Comparison of ENCODE assay signal across 1 cellular context in genomic region chr19:50419580-50420035, GRCh38.
A peak's percentile ranks its signal among the peaks of the same experiment; 100 is the strongest.
TF ChIP-seq lines count a peak whose summit lies in the region.

No MANE protein-coding gene starts in this region.

TF ChIP-seq in GM12878, 131 proteins besides CTCF, POLR2A, EP300 and RAD21 (continues in another document):
- peak; percentile 49; the same call in 1 of the 2 replicates for TF ChIP-seq MTA2 (IDR thresholded peaks at IDR 0.05; ENCODE audit: low read depth)
- peak; percentile 55 for TF ChIP-seq SKIL (IDR thresholded peaks at IDR 0.05; ENCODE audit: low read depth, poor library complexity, severe bottlenecking)
- no peak for TF ChIP-seq SREBF1 (IDR thresholded peaks at IDR 0.05; ENCODE audit: low read length)
- peak; percentile 73 for TF ChIP-seq DPF2 (IDR thresholded peaks at IDR 0.05)
- peak; percentile 63; the same call in 1 of the 2 replicates for TF ChIP-seq SMARCA5 (IDR thresholded peaks at IDR 0.05)
- peak; percentile 44; the same call in 1 of the 2 replicates for TF ChIP-seq NFIC (IDR thresholded peaks at IDR 0.05; ENCODE audit: low read depth, low read length)
- no peak for TF ChIP-seq HDAC2 (IDR thresholded peaks at IDR 0.05)
- peak; percentile 82 for TF ChIP-seq CHD2 (IDR thresholded peaks at IDR 0.05; ENCODE audit: borderline replicate concordance, low read depth, low read length)
- TF ChIP-seq POLR2AphosphoS5 (IDR thresholded peaks at IDR 0.05; ENCODE audit: low read length) = 0 out of 2 replicates have a peak, but pooled peaks have one; percentile 49
- no peak for TF ChIP-seq SRF (IDR thresholded peaks at IDR 0.05; ENCODE audit: low read depth in 2 of 2, low read length in 2 of 2)
- peak; percentile 85; the same call in 1 of the 2 replicates for TF ChIP-seq TARDBP (IDR thresholded peaks at IDR 0.05; ENCODE audit: borderline replicate concordance)
- peak; percentile 32 to 58; a peak in 1 of 4 replicates for TF ChIP-seq IKZF2 (IDR thresholded peaks at IDR 0.05)
- peak; percentile 52; the same call in 1 of the 2 replicates for TF ChIP-seq ZNF217 (IDR thresholded peaks at IDR 0.05)
- TF ChIP-seq GABPA (IDR thresholded peaks at IDR 0.05; ENCODE audit: low read depth) = no peak
- peak; percentile 78; the same call in 1 of the 2 replicates for TF ChIP-seq TCF3 (IDR thresholded peaks at IDR 0.05; ENCODE audit: borderline replicate concordance, insufficient read depth, low read depth, low read length)
- TF ChIP-seq POLR2AphosphoS2 (IDR thresholded peaks at IDR 0.05; ENCODE audit: low read depth, low read length) = no peak
- peak; percentile 14; the same call in 1 of the 2 replicates for TF ChIP-seq MTA3 (IDR thresholded peaks at IDR 0.05; ENCODE audit: borderline replicate concordance, low read length)
- peak; percentile 58; the same call in 1 of the 2 replicates for TF ChIP-seq LARP7 (IDR thresholded peaks at IDR 0.05)
- TF ChIP-seq, protein P1, sequence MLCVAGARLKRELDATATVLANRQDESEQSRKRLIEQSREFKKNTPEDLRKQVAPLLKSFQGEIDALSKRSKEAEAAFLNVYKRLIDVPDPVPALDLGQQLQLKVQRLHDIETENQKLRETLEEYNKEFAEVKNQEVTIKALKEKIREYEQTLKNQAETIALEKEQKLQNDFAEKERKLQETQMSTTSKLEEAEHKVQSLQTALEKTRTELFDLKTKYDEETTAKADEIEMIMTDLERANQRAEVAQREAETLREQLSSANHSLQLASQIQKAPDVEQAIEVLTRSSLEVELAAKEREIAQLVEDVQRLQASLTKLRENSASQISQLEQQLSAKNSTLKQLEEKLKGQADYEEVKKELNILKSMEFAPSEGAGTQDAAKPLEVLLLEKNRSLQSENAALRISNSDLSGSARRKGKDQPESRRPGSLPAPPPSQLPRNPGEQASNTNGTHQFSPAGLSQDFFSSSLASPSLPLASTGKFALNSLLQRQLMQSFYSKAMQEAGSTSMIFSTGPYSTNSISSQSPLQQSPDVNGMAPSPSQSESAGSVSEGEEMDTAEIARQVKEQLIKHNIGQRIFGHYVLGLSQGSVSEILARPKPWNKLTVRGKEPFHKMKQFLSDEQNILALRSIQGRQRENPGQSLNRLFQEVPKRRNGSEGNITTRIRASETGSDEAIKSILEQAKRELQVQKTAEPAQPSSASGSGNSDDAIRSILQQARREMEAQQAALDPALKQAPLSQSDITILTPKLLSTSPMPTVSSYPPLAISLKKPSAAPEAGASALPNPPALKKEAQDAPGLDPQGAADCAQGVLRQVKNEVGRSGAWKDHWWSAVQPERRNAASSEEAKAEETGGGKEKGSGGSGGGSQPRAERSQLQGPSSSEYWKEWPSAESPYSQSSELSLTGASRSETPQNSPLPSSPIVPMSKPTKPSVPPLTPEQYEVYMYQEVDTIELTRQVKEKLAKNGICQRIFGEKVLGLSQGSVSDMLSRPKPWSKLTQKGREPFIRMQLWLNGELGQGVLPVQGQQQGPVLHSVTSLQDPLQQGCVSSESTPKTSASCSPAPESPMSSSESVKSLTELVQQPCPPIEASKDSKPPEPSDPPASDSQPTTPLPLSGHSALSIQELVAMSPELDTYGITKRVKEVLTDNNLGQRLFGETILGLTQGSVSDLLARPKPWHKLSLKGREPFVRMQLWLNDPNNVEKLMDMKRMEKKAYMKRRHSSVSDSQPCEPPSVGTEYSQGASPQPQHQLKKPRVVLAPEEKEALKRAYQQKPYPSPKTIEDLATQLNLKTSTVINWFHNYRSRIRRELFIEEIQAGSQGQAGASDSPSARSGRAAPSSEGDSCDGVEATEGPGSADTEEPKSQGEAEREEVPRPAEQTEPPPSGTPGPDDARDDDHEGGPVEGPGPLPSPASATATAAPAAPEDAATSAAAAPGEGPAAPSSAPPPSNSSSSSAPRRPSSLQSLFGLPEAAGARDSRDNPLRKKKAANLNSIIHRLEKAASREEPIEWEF (IDR thresholded peaks at IDR 0.05; ENCODE audit: insufficient replicate concordance, low read depth, low read length) = no peak
- TF ChIP-seq, protein P2, sequence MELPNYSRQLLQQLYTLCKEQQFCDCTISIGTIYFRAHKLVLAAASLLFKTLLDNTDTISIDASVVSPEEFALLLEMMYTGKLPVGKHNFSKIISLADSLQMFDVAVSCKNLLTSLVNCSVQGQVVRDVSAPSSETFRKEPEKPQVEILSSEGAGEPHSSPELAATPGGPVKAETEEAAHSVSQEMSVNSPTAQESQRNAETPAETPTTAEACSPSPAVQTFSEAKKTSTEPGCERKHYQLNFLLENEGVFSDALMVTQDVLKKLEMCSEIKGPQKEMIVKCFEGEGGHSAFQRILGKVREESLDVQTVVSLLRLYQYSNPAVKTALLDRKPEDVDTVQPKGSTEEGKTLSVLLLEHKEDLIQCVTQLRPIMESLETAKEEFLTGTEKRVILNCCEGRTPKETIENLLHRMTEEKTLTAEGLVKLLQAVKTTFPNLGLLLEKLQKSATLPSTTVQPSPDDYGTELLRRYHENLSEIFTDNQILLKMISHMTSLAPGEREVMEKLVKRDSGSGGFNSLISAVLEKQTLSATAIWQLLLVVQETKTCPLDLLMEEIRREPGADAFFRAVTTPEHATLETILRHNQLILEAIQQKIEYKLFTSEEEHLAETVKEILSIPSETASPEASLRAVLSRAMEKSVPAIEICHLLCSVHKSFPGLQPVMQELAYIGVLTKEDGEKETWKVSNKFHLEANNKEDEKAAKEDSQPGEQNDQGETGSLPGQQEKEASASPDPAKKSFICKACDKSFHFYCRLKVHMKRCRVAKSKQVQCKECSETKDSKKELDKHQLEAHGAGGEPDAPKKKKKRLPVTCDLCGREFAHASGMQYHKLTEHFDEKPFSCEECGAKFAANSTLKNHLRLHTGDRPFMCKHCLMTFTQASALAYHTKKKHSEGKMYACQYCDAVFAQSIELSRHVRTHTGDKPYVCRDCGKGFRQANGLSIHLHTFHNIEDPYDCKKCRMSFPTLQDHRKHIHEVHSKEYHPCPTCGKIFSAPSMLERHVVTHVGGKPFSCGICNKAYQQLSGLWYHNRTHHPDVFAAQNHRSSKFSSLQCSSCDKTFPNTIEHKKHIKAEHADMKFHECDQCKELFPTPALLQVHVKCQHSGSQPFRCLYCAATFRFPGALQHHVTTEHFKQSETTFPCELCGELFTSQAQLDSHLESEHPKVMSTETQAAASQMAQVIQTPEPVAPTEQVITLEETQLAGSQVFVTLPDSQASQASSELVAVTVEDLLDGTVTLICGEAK (IDR thresholded peaks at IDR 0.05; ENCODE audit: borderline replicate concordance) = 0 out of 2 replicates have a peak, but pooled peaks have one; percentile 13
- TF ChIP-seq, protein P3, sequence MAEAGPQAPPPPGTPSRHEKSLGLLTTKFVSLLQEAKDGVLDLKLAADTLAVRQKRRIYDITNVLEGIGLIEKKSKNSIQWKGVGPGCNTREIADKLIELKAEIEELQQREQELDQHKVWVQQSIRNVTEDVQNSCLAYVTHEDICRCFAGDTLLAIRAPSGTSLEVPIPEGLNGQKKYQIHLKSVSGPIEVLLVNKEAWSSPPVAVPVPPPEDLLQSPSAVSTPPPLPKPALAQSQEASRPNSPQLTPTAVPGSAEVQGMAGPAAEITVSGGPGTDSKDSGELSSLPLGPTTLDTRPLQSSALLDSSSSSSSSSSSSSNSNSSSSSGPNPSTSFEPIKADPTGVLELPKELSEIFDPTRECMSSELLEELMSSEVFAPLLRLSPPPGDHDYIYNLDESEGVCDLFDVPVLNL (IDR thresholded peaks at IDR 0.05; ENCODE audit: low read depth, low read length) = no peak
- peak; percentile 54 for TF ChIP-seq CREB1 (IDR thresholded peaks at IDR 0.05; ENCODE audit: low read depth)
- TF ChIP-seq, protein P4, sequence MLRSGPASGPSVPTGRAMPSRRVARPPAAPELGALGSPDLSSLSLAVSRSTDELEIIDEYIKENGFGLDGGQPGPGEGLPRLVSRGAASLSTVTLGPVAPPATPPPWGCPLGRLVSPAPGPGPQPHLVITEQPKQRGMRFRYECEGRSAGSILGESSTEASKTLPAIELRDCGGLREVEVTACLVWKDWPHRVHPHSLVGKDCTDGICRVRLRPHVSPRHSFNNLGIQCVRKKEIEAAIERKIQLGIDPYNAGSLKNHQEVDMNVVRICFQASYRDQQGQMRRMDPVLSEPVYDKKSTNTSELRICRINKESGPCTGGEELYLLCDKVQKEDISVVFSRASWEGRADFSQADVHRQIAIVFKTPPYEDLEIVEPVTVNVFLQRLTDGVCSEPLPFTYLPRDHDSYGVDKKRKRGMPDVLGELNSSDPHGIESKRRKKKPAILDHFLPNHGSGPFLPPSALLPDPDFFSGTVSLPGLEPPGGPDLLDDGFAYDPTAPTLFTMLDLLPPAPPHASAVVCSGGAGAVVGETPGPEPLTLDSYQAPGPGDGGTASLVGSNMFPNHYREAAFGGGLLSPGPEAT (IDR thresholded peaks at IDR 0.05; ENCODE audit: low read depth) = peak; percentile 20; the same call in 1 of the 2 replicates
- TF ChIP-seq CEBPB (IDR thresholded peaks at IDR 0.05; ENCODE audit: borderline replicate concordance in 1 of 2, low read depth in 2 of 2, low read length in 2 of 2) = no peak
- 0 out of 2 replicates have a peak, but pooled peaks have one; percentile 21 for TF ChIP-seq ZNF687 (IDR thresholded peaks at IDR 0.05)
- peak; percentile 55 for TF ChIP-seq MEF2B (IDR thresholded peaks at IDR 0.05; ENCODE audit: partially characterized antibody, poor library complexity, severe bottlenecking)
- no peak for TF ChIP-seq BMI1 (IDR thresholded peaks at IDR 0.05; ENCODE audit: borderline replicate concordance)
- no peak for TF ChIP-seq ZNF592 (IDR thresholded peaks at IDR 0.05)
- no peak for TF ChIP-seq RB1 (IDR thresholded peaks at IDR 0.05; ENCODE audit: borderline replicate concordance)
- TF ChIP-seq TCF12 (IDR thresholded peaks at IDR 0.05; ENCODE audit: low read depth, low read length) = peak; percentile 91
